12 cellular contexts compared by ENCODE assay signal in genomic region chr2:207725815-207726578, GRCh38. TPM values are rescaled to one million over a fixed set of nuclear protein-coding genes. Genes with fewer than 3 reads are reported as not detected.
DNase-seq lines count a peak whose midpoint lies in the region; FAIRE-seq and TF ChIP-seq lines count a peak whose summit lies in the region.
"Had no signal": no experiment of that assay in that cellular context is flagged by ENCODE, and none has a peak within 500 bp of the region (broad histone marks: within the 10 kb centered on the region; RNA-seq: fewer than 3 reads in every experiment).

No MANE protein-coding gene starts in this region.

- DNase-seq in NCI-H510A treated with DMSO at 0.1 percent for 48 hours (lab: John Stamatoyannopoulos, UW): peak; percentile 89
- no peak for DNase-seq in NCI-H510A (lab: John Stamatoyannopoulos, UW)
- DNase-seq in NCI-H2029 (lab: John Stamatoyannopoulos, UW): peak; percentile 60
- peak; percentile 38 for DNase-seq in bronchial epithelial cell (ENCODE audit: low read depth)
- DNase-seq in small intestine: peak; percentile 15
- no peak for DNase-seq in HEK293T (ENCODE audit: extremely low spot score)
- no peak for DNase-seq in activated CD4-positive, alpha-beta T cell treated with anti-CD3 and anti-CD28 coated beads, Interleukin-2, amount 10 ng/mL, durations not matched to agents 7 days and 5 days
- no peak for DNase-seq in posterior vena cava (ENCODE audit: low spot score)
- DNase-seq: activated CD8-positive, alpha-beta T cell treated with anti-CD3 and anti-CD28 coated beads, Interleukin-2, amount 10 ng/mL, durations not matched to agents 7 days and 5 days; hypothalamus; NCI-H524 treated with DMSO at 0.1 percent for 48 hours had no signal

- H3K4me1 ChIP-seq in small intestine (ENCODE audit: control insufficient read depth in 2 of 2, insufficient read depth in 1 of 2, low read depth in 1 of 2, low read length in 1 of 2): no peaks in the 10 kb centered on the region

- H3K36me3 Mint-ChIP-seq in activated CD4-positive, alpha-beta T cell treated with anti-CD3 and anti-CD28 coated beads, Interleukin-2, amount 10 ng/mL, durations not matched to agents 7 days and 5 days (ENCODE audit: low read depth): peaks cover 2% of the 10 kb centered on the region

- H3K27ac Mint-ChIP-seq in activated CD4-positive, alpha-beta T cell treated with anti-CD3 and anti-CD28 coated beads, Interleukin-2, amount 10 ng/mL, durations not matched to agents 7 days and 5 days: no peak overlapping the region
- H3K27ac Mint-ChIP-seq: activated CD8-positive, alpha-beta T cell treated with anti-CD3 and anti-CD28 coated beads, Interleukin-2, amount 10 ng/mL, durations not matched to agents 7 days and 5 days; T-helper 1 cell treated with Interleukin-12 subunit alpha and Interleukin-12 subunit beta and Interleukin-4 antibody, amounts not matched to agents 30 μg/mL and 1 μg/mL, for 36 hours had no signal

- no peaks in the 10 kb centered on the region for H3K9me3 Mint-ChIP-seq in activated CD4-positive, alpha-beta T cell treated with anti-CD3 and anti-CD28 coated beads, Interleukin-2, amount 10 ng/mL, durations not matched to agents 7 days and 5 days
- H3K9me3 Mint-ChIP-seq: T-helper 1 cell treated with Interleukin-12 subunit alpha and Interleukin-12 subunit beta and Interleukin-4 antibody, amounts not matched to agents 30 μg/mL and 1 μg/mL, for 36 hours had no signal

- H3K4me1 Mint-ChIP-seq in activated CD4-positive, alpha-beta T cell treated with anti-CD3 and anti-CD28 coated beads, Interleukin-2, amount 10 ng/mL, durations not matched to agents 7 days and 5 days: peaks cover 9% of the 10 kb centered on the region

- intact Hi-C loops in posterior vena cava (cut with DNase I): no loop called here

- H3K9me3 ChIP-seq in small intestine (ENCODE audit: control insufficient read depth, low read depth): no peaks in the 10 kb centered on the region

- FAIRE-seq in bronchial epithelial cell (lab: Jason Lieb, UNC) (no peak), small intestine (lab: Jason Lieb, UNC) (no peak)

- H3K4me3 ChIP-seq in bronchial epithelial cell (ENCODE audit: low read depth, low read length) (no peak overlapping the region), small intestine (ENCODE audit: low read depth in 1 of 2, low read length in 2 of 2) (no peak overlapping the region)

- POLR2A ChIA-PET in HEK293T (lab: Yijun Ruan, JAX): interaction anchor here (1.6 kb wide), 1 partner anchor 101 kb away, joined by 7 read pairs; the partner anchor contains the start of gene METTL21A
- POLR2A ChIA-PET in activated CD4-positive, alpha-beta T cell treated with anti-CD3 and anti-CD28 coated beads, Interleukin-2, amount 10 ng/mL, durations not matched to agents 7 days and 5 days (lab: Charles Lee): no interaction called here

- H3K27me3 ChIP-seq in bronchial epithelial cell (ENCODE audit: control insufficient read depth, insufficient read depth, low read length) (no peaks in the 10 kb centered on the region), small intestine (ENCODE audit: control insufficient read depth in 2 of 2, insufficient read depth in 2 of 2, low read length in 2 of 2) (no peaks in the 10 kb centered on the region)

- H3K4me3 Mint-ChIP-seq in activated CD4-positive, alpha-beta T cell treated with anti-CD3 and anti-CD28 coated beads, Interleukin-2, amount 10 ng/mL, durations not matched to agents 7 days and 5 days: no peak overlapping the region
- H3K4me3 Mint-ChIP-seq: activated CD8-positive, alpha-beta T cell treated with anti-CD3 and anti-CD28 coated beads, Interleukin-2, amount 10 ng/mL, durations not matched to agents 7 days and 5 days; T-helper 1 cell treated with Interleukin-12 subunit alpha and Interleukin-12 subunit beta and Interleukin-4 antibody, amounts not matched to agents 30 μg/mL and 1 μg/mL, for 36 hours had no signal

- TF ChIP-seq CTCF in bronchial epithelial cell (IDR thresholded peaks at IDR 0.05; ENCODE audit: insufficient read depth, low read length, severe bottlenecking): no peak

- H3K27ac ChIP-seq in small intestine (ENCODE audit: low read depth in 1 of 2, low read length in 1 of 2): no peak overlapping the region

- H3K36me3 ChIP-seq in bronchial epithelial cell (ENCODE audit: control insufficient read depth, insufficient read depth, low read length) (peaks cover 3% of the 10 kb centered on the region), small intestine (ENCODE audit: control insufficient read depth in 2 of 2, insufficient read depth in 2 of 2, low read length in 2 of 2) (peaks cover 0 to 4% of the 10 kb centered on the region in 2 donors)

- H3K27me3 Mint-ChIP-seq in activated CD4-positive, alpha-beta T cell treated with anti-CD3 and anti-CD28 coated beads, Interleukin-2, amount 10 ng/mL, durations not matched to agents 7 days and 5 days: no peaks in the 10 kb centered on the region

- WGBS in small intestine, 3 donors: 61 to 74% (median 66%) methylated on average over 4 of the region's 4 CpGs

- CTCF ChIA-PET in HEK293T (lab: Yijun Ruan, JAX): interaction anchor here (1.3 kb wide), 1 partner anchor 20 kb away, joined by 4 read pairs; no protein-coding TSS in a partner anchor
- CTCF ChIA-PET in activated CD4-positive, alpha-beta T cell treated with anti-CD3 and anti-CD28 coated beads, Interleukin-2, amount 10 ng/mL, durations not matched to agents 7 days and 5 days (lab: Charles Lee): interaction anchor here (0.5 to 1.8 kb wide), 9 partner anchors 8 to 314 kb away, joined by 3 to 5 read pairs (median 3); partner anchors contain the start of gene METTL21A

TF ChIP-seq in HEK293T, 16 proteins besides CTCF, POLR2A, EP300 and RAD21:
- TF ChIP-seq FOXA1 (IDR thresholded peaks at IDR 0.05) (no peak), LEF1 (IDR thresholded peaks at IDR 0.05; ENCODE audit: borderline replicate concordance) (no peak), HDGF (IDR thresholded peaks at IDR 0.05; ENCODE audit: borderline replicate concordance) (no peak), FOXM1 (IDR thresholded peaks at IDR 0.05; ENCODE audit: borderline replicate concordance) (no peak), ELF4 (IDR thresholded peaks at IDR 0.05) (no peak), NFRKB (IDR thresholded peaks at IDR 0.05) (no peak), ARNT (IDR thresholded peaks at IDR 0.05) (no peak), SP1 (IDR thresholded peaks at IDR 0.05) (no peak), L3MBTL2 (conservative IDR thresholded peaks at IDR 0.05) (no peak)

RNA-seq across cellular contexts. Expression of gene CCNYL1, which starts 14.6 kb away (rescaled TPM):
- total RNA-seq in bronchial epithelial cell: 5.5 and 8.3 TPM in 2 replicates
- polyA plus RNA-seq in small intestine: 10 to 100 TPM in 2 of 3 donors, 1 to 10 TPM in 1; 8.2 to 15.2 (median 15.1) TPM
- total RNA-seq in activated CD4-positive, alpha-beta T cell treated with anti-CD3 and anti-CD28 coated beads, Interleukin-2, amount 10 ng/mL, durations not matched to agents 7 days and 5 days: 1 to 10 TPM; 5.1 to 6.9 TPM
- total RNA-seq in posterior vena cava: 10 to 100 TPM; 17.8 to 34.5 TPM

RNA-seq across cellular contexts. Expression of gene FZD5, which starts 43.7 kb away (rescaled TPM):
- 2.9 and 4.2 TPM in 2 replicates for total RNA-seq in bronchial epithelial cell
- polyA plus RNA-seq in small intestine: 10 to 100 TPM in 2 of 3 donors, 1 to 10 TPM in 1; 8.7 to 18.5 (median 10.3) TPM
- total RNA-seq in activated CD4-positive, alpha-beta T cell treated with anti-CD3 and anti-CD28 coated beads, Interleukin-2, amount 10 ng/mL, durations not matched to agents 7 days and 5 days: under 1 TPM; 0.25 to 0.35 TPM
- 1 to 10 TPM; 3.4 to 3.7 TPM for total RNA-seq in posterior vena cava

Comparison
In these comparisons a context has a peak if more than half of its experiments do, and no peak if none do; other contexts are left out.
1. DNase-seq: peak in NCI-H510A treated with DMSO at 0.1 percent for 48 hours (single experiment), NCI-H2029 (single experiment), bronchial epithelial cell (single experiment) and small intestine (single experiment); none in NCI-H510A (single experiment), HEK293T (single experiment), activated CD4-positive, alpha-beta T cell treated with anti-CD3 and anti-CD28 coated beads, Interleukin-2, amount 10 ng/mL, durations not matched to agents 7 days and 5 days (single experiment) and posterior vena cava (single experiment).